ENCODE assay signal across 1 cellular context in the genomic region with DNA sequence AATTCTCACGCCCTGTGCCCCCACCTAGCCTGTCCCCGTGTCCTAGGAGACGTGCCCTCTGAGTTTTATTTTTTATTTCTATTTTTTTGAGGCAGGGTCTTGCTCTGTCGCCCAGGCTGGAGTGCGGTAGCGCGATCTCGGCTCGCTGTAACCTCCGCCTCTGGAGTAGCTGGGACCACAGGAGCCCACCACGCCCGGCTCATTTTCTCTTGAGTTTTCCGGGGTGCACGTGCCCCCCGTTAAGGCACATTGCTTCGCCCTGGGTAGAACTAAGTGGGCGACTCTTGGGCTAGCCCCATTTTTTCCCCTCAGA.
TF ChIP-seq lines count a peak whose summit lies in the region.

No MANE protein-coding gene starts in this region.

TF ChIP-seq in liver, 16 proteins besides CTCF, POLR2A, EP300 and RAD21 (continued from another document):
- TF ChIP-seq, protein P1, sequence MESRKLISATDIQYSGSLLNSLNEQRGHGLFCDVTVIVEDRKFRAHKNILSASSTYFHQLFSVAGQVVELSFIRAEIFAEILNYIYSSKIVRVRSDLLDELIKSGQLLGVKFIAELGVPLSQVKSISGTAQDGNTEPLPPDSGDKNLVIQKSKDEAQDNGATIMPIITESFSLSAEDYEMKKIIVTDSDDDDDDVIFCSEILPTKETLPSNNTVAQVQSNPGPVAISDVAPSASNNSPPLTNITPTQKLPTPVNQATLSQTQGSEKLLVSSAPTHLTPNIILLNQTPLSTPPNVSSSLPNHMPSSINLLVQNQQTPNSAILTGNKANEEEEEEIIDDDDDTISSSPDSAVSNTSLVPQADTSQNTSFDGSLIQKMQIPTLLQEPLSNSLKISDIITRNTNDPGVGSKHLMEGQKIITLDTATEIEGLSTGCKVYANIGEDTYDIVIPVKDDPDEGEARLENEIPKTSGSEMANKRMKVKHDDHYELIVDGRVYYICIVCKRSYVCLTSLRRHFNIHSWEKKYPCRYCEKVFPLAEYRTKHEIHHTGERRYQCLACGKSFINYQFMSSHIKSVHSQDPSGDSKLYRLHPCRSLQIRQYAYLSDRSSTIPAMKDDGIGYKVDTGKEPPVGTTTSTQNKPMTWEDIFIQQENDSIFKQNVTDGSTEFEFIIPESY (IDR thresholded peaks at IDR 0.05), result no peak
- TF ChIP-seq, protein P2, sequence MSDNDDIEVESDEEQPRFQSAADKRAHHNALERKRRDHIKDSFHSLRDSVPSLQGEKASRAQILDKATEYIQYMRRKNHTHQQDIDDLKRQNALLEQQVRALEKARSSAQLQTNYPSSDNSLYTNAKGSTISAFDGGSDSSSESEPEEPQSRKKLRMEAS (IDR thresholded peaks at IDR 0.05), result no peak
- no peak for TF ChIP-seq HNF4A (conservative IDR thresholded peaks at IDR 0.05)
- TF ChIP-seq, protein P3, sequence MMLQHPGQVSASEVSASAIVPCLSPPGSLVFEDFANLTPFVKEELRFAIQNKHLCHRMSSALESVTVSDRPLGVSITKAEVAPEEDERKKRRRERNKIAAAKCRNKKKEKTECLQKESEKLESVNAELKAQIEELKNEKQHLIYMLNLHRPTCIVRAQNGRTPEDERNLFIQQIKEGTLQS (IDR thresholded peaks at IDR 0.05), result no peak
- TF ChIP-seq NR2F2 (IDR thresholded peaks at IDR 0.05), result no peak
- no peak for TF ChIP-seq JUND (IDR thresholded peaks at IDR 0.05)
TF ChIP-seq in liver: peak in this region for 0.
